ENCODE assay signal across 19 cellular contexts in genomic region chr11:11574373-11574772, GRCh38.
"Had no signal": no experiment of that assay in that cellular context is flagged by ENCODE, and none has a peak within 500 bp of the region (broad histone marks: within the 10 kb centered on the region; RNA-seq: fewer than 3 reads in every experiment).

No MANE protein-coding gene starts in this region.

- H3K36me3 ChIP-seq: ovary, spleen, tibial nerve had no signal

- H3K9me3 ChIP-seq: ovary, spleen, testis, tibial nerve had no signal

- ATAC-seq: effector memory CD8-positive, alpha-beta T cell; foreskin keratinocyte; natural killer cell; right cardiac atrium; stimulated activated naive B cell treated with anti-CD40 and anti-IgM and Interleukin-4, amounts not matched to agents 10 μg/mL and 1 μg/mL and 100 μg/mL, for 72 hours; stimulated activated naive CD8-positive, alpha-beta T cell treated with anti-CD3 and anti-CD28 coated beads, Interleukin-15, amount 100 ng/mL, for 72 hours had no signal

- H3K4me1 Mint-ChIP-seq: central memory CD8-positive, alpha-beta T cell; stimulated activated naive B cell treated with anti-CD40 and anti-IgM and Interleukin-4, amounts not matched to agents 10 μg/mL and 1 μg/mL and 100 μg/mL, for 72 hours; stimulated activated naive CD8-positive, alpha-beta T cell treated with anti-CD3 and anti-CD28 coated beads, Interleukin-15, amount 100 ng/mL, for 72 hours had no signal

- H3K4me3 ChIP-seq: ovary, spleen, testis, tibial nerve had no signal

- H3K9me3 Mint-ChIP-seq: central memory CD8-positive, alpha-beta T cell; effector memory CD8-positive, alpha-beta T cell; natural killer cell; neural crest cell; stimulated activated naive CD8-positive, alpha-beta T cell treated with anti-CD3 and anti-CD28 coated beads, Interleukin-15, amount 100 ng/mL, for 72 hours had no signal

- H3K4me3 Mint-ChIP-seq: central memory CD8-positive, alpha-beta T cell; effector memory CD8-positive, alpha-beta T cell; natural killer cell; neural crest cell; stimulated activated naive B cell treated with anti-CD40 and anti-IgM and Interleukin-4, amounts not matched to agents 10 μg/mL and 1 μg/mL and 100 μg/mL, for 72 hours; stimulated activated naive CD8-positive, alpha-beta T cell treated with anti-CD3 and anti-CD28 coated beads, Interleukin-15, amount 100 ng/mL, for 72 hours had no signal

- H3K36me3 Mint-ChIP-seq: natural killer cell; stimulated activated naive B cell treated with anti-CD40 and anti-IgM and Interleukin-4, amounts not matched to agents 10 μg/mL and 1 μg/mL and 100 μg/mL, for 72 hours had no signal

- H3K27me3 ChIP-seq: foreskin keratinocyte, ovary, testis, tibial nerve had no signal

- DNase-seq: effector memory CD8-positive, alpha-beta T cell; erythroblast; foreskin keratinocyte; hippocampal formation; kidney glomerular epithelial cell; mesendoderm; natural killer cell; ovary; right cardiac atrium; spleen; stimulated activated CD4-positive, alpha-beta T cell treated with anti-CD3 and anti-CD28 coated beads, Interleukin-15, amount 100 ng/mL, for 24 hours; stimulated activated CD4-positive, alpha-beta T cell treated with anti-CD3 and anti-CD28 coated beads, Interleukin-1b, Interleukin-23, amount 100 ng/mL, for 48 hours; stimulated activated CD4-positive, alpha-beta T cell treated with anti-CD3 and anti-CD28 coated beads, Interleukin-4, amount 100 ng/mL, for 4 hours; stimulated activated naive B cell treated with anti-CD40 and anti-IgM and Interleukin-4, amounts not matched to agents 10 μg/mL and 1 μg/mL and 100 μg/mL, for 72 hours; stimulated activated naive CD8-positive, alpha-beta T cell treated with anti-CD3 and anti-CD28 coated beads, Interleukin-15, amount 100 ng/mL, for 72 hours; testis had no signal

- H3K27me3 Mint-ChIP-seq: stimulated activated naive CD8-positive, alpha-beta T cell treated with anti-CD3 and anti-CD28 coated beads, Interleukin-15, amount 100 ng/mL, for 72 hours had no signal

- H3K27ac Mint-ChIP-seq: effector memory CD8-positive, alpha-beta T cell; natural killer cell; stimulated activated naive B cell treated with anti-CD40 and anti-IgM and Interleukin-4, amounts not matched to agents 10 μg/mL and 1 μg/mL and 100 μg/mL, for 72 hours; stimulated activated naive CD8-positive, alpha-beta T cell treated with anti-CD3 and anti-CD28 coated beads, Interleukin-15, amount 100 ng/mL, for 72 hours had no signal

- H3K27ac ChIP-seq: foreskin keratinocyte, ovary, spleen, testis, tibial nerve had no signal
